Comparison of ENCODE assay signal across 21 cellular contexts in the genomic region with DNA sequence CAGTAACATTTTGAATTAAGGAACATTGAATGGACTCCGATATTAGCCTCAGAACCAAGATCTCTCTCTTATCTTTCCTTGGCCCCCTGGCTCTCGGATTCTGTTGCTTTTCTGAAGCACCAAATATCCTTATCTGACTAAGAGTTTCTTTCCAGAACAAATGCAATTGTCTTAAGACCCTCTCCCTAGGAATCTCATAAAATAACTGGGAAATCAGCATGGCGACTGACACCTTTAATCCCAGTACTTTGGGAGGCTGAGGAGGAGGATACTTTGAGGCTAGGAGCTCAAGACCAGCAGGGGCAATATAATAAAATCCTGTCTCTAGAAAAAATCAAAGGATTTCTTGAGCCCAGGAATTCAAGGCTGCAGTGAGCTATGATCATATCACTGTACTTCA.
"Had no signal": no experiment of that assay in that cellular context is flagged by ENCODE, and none has a peak within 500 bp of the region (broad histone marks: within the 10 kb centered on the region; RNA-seq: fewer than 3 reads in every experiment).

No MANE protein-coding gene starts in this region.

- H3K27ac Mint-ChIP-seq: IgD-negative memory B cell had no signal

- H3K27ac ChIP-seq: KMS-11, SJSA1 had no signal

- H3K9me3 ChIP-seq: SJSA1, SK-N-SH had no signal

- H3K36me3 ChIP-seq: SJSA1 had no signal

- H3K9ac ChIP-seq: KMS-11, SK-N-SH had no signal

- H3K36me3 Mint-ChIP-seq: IgD-negative memory B cell had no signal

- H3K4me3 Mint-ChIP-seq: IgD-negative memory B cell had no signal

- DNase-seq: Kasumi-1, MM.1S, NCI-H1092 treated with DMSO at 0.1 percent for 48 hours, NCI-H1436, NCI-H187 treated with DMSO at 0.1 percent for 48 hours, NCI-H2029 treated with DMSO at 0.1 percent for 48 hours, NCI-H2171 treated with DMSO at 0.1 percent for 48 hours, NCI-H345, NCI-H446 treated with DMSO at 0.1 percent for 48 hours, NCI-H510A treated with DMSO at 0.1 percent for 48 hours, NCI-H526, NCI-H82, Right ventricle myocardium superior, RPMI8226, SIG-M5, SK-N-SH, SW 1271 had no signal

- ATAC-seq: K562 had no signal

- H3K27me3 Mint-ChIP-seq: IgD-negative memory B cell had no signal

- H3K4me1 Mint-ChIP-seq: IgD-negative memory B cell had no signal

- H3K4me1 ChIP-seq: SJSA1 had no signal

- H3K9me2 ChIP-seq: SK-N-SH had no signal

- H3K4me2 ChIP-seq: KMS-11, SK-N-SH had no signal

- H3K27me3 ChIP-seq: SJSA1 had no signal

- H3K4me3 ChIP-seq: K562, SJSA1 had no signal
